In genomic region chr2:161160226-161161073, GRCh38 we compare ENCODE assay signal across 1 cellular context.
TF ChIP-seq lines count a peak whose summit lies in the region.

TANK (plus strand) TSS chr2:161160428; CDS start chr2:161179663, 19,235 bp downstream.

TF ChIP-seq in K562, 482 proteins besides CTCF, POLR2A, EP300 and RAD21 (continued from another document and continues in another):
- TF ChIP-seq AFF1 (IDR thresholded peaks at IDR 0.05; ENCODE audit: low read depth in 1 of 2, partially characterized antibody in 2 of 2) (peak in 1 of 2 experiments; percentile 80), CBX1 (IDR thresholded peaks at IDR 0.05; ENCODE audit: low read depth) (0 out of 2 replicates have a peak, but pooled peaks have one; percentile 75), EP400 (IDR thresholded peaks at IDR 0.05) (peak; percentile 91), CAMTA2 (CRISPR knock-in tag; conservative IDR thresholded peaks at IDR 0.05) (no peak), BRD4 (IDR thresholded peaks at IDR 0.05) (peak; percentile 97), PBX2 (CRISPR knock-in tag; IDR thresholded peaks at IDR 0.05; ENCODE audit: low read depth) (no peak), PBX2 (tag; conservative IDR thresholded peaks at IDR 0.05; ENCODE audit: low read depth) (no peak), EGR1 (conservative IDR thresholded peaks at IDR 0.05) (peak; percentile 88), ZNF24 (IDR thresholded peaks at IDR 0.05) (peak; percentile 36; the same call in 1 of the 2 replicates), KLF10 (CRISPR knock-in tag; IDR thresholded peaks at IDR 0.05) (no peak), BCLAF1 (IDR thresholded peaks at IDR 0.05; ENCODE audit: borderline replicate concordance in 1 of 2, control insufficient read depth in 1 of 2, low read depth in 2 of 2, low read length in 1 of 2) (peak in 1 of 2 experiments; percentile 82; a peak in 1 of 4 replicates), GABPB1 (CRISPR knock-in tag; IDR thresholded peaks at IDR 0.05) (peak; percentile 96), SMAD2 (IDR thresholded peaks at IDR 0.05; ENCODE audit: low read depth, low read length) (no peak), ZHX1 (conservative IDR thresholded peaks at IDR 0.05; ENCODE audit: low read length) (no peak), TEAD1 (CRISPR knock-in tag; IDR thresholded peaks at IDR 0.05) (0 out of 4 replicates have a peak, but pooled peaks of 1 of the 2 experiments have one; percentile 28), SNRNP70 (optimal IDR thresholded peaks at IDR 0.05; ENCODE audit: low read depth, low read length) (no peak), OTX1 (CRISPR knock-in tag; IDR thresholded peaks at IDR 0.05) (peak; percentile 54; the same call in 1 of the 2 replicates), E2F4 (CRISPR knock-in tag; IDR thresholded peaks at IDR 0.05; ENCODE audit: low read depth) (no peak), AFF4 (CRISPR knock-in tag; IDR thresholded peaks at IDR 0.05) (peak; percentile 96), TRIM25 (IDR thresholded peaks at IDR 0.05; ENCODE audit: borderline replicate concordance) (0 out of 2 replicates have a peak, but pooled peaks have one; percentile 69), NR2C2 (CRISPR knock-in tag; IDR thresholded peaks at IDR 0.05) (peak; percentile 96), NR2C2 (tag; IDR thresholded peaks at IDR 0.05) (peak; percentile 100), BDP1 (IDR thresholded peaks at IDR 0.05; ENCODE audit: insufficient read depth, insufficient read length) (no peak), FOXK1 (CRISPR knock-in tag; IDR thresholded peaks at IDR 0.05; ENCODE audit: borderline replicate concordance) (0 out of 2 replicates have a peak, but pooled peaks have one; percentile 44), UBTF (IDR thresholded peaks at IDR 0.05; ENCODE audit: borderline replicate concordance in 1 of 2, low read depth in 2 of 2, low read length in 2 of 2) (peak; percentile 45 to 65; a peak in 1 of 4 replicates), RFX1 (IDR thresholded peaks at IDR 0.05) (no peak), POLR2G (IDR thresholded peaks at IDR 0.05; ENCODE audit: low read depth, low read length) (peak; percentile 95), ETV1 (tag; conservative IDR thresholded peaks at IDR 0.05; ENCODE audit: low read depth) (peak; percentile 84), ELF4 (CRISPR knock-in tag; IDR thresholded peaks at IDR 0.05) (peak; percentile 64; the same call in 1 of the 2 replicates), BRD9 (IDR thresholded peaks at IDR 0.05; ENCODE audit: low read depth, partially characterized antibody) (peak; percentile 79), FOXO4 (CRISPR knock-in tag; IDR thresholded peaks at IDR 0.05) (peak; percentile 83; the same call in 1 of the 2 replicates)
